9 cellular contexts compared by ENCODE assay signal in the genomic region with DNA sequence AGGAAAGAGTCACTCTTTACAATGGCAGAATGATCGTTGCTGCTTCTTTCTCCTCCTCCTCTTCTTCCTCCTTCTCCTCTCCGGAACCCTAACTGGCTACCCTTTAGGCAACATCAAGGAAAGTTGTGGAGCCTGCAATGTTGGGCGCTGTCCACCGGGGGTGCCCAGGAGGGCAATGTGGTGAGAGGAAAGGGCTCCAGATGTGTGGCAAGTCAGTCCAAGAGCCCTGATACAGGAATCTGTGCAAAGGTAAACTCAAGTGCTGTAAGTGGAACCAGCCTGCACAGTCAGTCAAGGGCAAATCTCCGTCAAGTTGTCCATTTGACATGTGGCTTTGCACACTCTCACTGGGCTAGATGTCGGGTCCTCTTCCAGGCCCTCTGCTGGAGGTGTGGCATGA. TPM values are rescaled to one million over a fixed set of nuclear protein-coding genes. Genes with fewer than 3 reads are reported as not detected.
A peak's percentile ranks its signal among the peaks of the same experiment; 100 is the strongest.
DNase-seq lines count a peak whose midpoint lies in the region; ATAC-seq, FAIRE-seq and TF ChIP-seq lines count a peak whose summit lies in the region.
"Had no signal": no experiment of that assay in that cellular context is flagged by ENCODE, and none has a peak within 500 bp of the region (broad histone marks: within the 10 kb centered on the region; RNA-seq: fewer than 3 reads in every experiment).

No MANE protein-coding gene starts in this region.

- peaks cover 50% of the 10 kb centered on the region for H3K27me3 ChIP-seq in IMR-90 (ENCODE audit: control insufficient read depth, insufficient read depth, low read length)
- peaks cover 20% of the 10 kb centered on the region for H3K27me3 ChIP-seq in bronchial epithelial cell (ENCODE audit: control insufficient read depth, insufficient read depth, low read length)

- peak; percentile 31 for TF ChIP-seq CTCF in IMR-90 (conservative IDR thresholded peaks at IDR 0.05; ENCODE audit: low read depth, low read length)
- TF ChIP-seq CTCF in bronchial epithelial cell (IDR thresholded peaks at IDR 0.05; ENCODE audit: insufficient read depth, low read length, severe bottlenecking): peak; percentile 17
- TF ChIP-seq CTCF in progenitor cell of endocrine pancreas (IDR thresholded peaks at IDR 0.05; ENCODE audit: unreplicated experiment): peak; percentile 42

- dilution Hi-C loops in IMR-90 (cut with HindIII; ENCODE audit: low sequenced_read_pairs, unreplicated experiment): no loop called here

- H3K4me2 ChIP-seq in IMR-90 (ENCODE audit: low read depth, low read length): no peak overlapping the region

- H2AK9ac ChIP-seq in IMR-90 (replicated peaks; ENCODE audit: low read depth, low read length, poor library complexity): no peak overlapping the region

- H3K4me1 ChIP-seq in IMR-90 (ENCODE audit: control insufficient read depth, insufficient read depth, low read length): peaks cover 2% of the 10 kb centered on the region; the same call in 1 of the 2 replicates

- no peaks in the 10 kb centered on the region for H3K79me1 ChIP-seq in IMR-90 (ENCODE audit: low read depth in 1 of 2, low read length in 2 of 2)

- H3K4me3 ChIP-seq in IMR-90 (ENCODE audit: insufficient read depth, low read depth, low read length) (no peak overlapping the region), bronchial epithelial cell (ENCODE audit: low read depth, low read length) (no peak overlapping the region)

- H3K23ac ChIP-seq in IMR-90 (ENCODE audit: low read depth, low read length): no peak overlapping the region

- H3K14ac ChIP-seq in IMR-90 (replicated peaks; ENCODE audit: low read depth, low read length): no peak overlapping the region

- H3K27me3 Mint-ChIP-seq in progenitor cell of endocrine pancreas: peaks cover 6% of the 10 kb centered on the region

- no peaks in the 10 kb centered on the region for H3K9me1 ChIP-seq in IMR-90 (ENCODE audit: insufficient read depth, low read length)

- H4K8ac ChIP-seq in IMR-90 (ENCODE audit: low read depth in 2 of 2, low read length in 2 of 2): no peak overlapping the region

- DNase-seq in NCI-H2227 (lab: John Stamatoyannopoulos, UW; ENCODE audit: unreplicated experiment) (peak; percentile 43), NCI-H2227 treated with DMSO at 0.1 percent for 48 hours (lab: John Stamatoyannopoulos, UW) (no peak), IMR-90 (no peak), bronchial epithelial cell (ENCODE audit: low read depth) (no peak), progenitor cell of endocrine pancreas (ENCODE audit: low spot score, unreplicated experiment) (no peak), NCI-H1694 treated with DMSO at 0.1 percent for 48 hours (lab: John Stamatoyannopoulos, UW) (no peak), NK-92 (lab: John Stamatoyannopoulos, UW; ENCODE audit: unreplicated experiment) (no peak)
- no peak for DNase-seq in stimulated activated effector memory CD8-positive, alpha-beta T cell treated with anti-CD3 and anti-CD28 coated beads, Interleukin-12 subunit alpha, Interleukin-12 subunit beta, amount 100 ng/mL, for 72 hours (ENCODE audit: low spot score in 2 of 2)
- DNase-seq: retina had no signal

- no peak overlapping the region for H4K91ac ChIP-seq in IMR-90 (ENCODE audit: insufficient read depth, low read depth, low read length)

- POLR2A ChIA-PET in IMR-90 (lab: Charles Lee; ENCODE audit: unreplicated experiment): no interaction called here

- no peaks in the 10 kb centered on the region for H3K36me3 ChIP-seq in IMR-90 (ENCODE audit: control insufficient read depth, insufficient read depth, low read length)
- no peaks in the 10 kb centered on the region for H3K36me3 ChIP-seq in bronchial epithelial cell (ENCODE audit: control insufficient read depth, insufficient read depth, low read length)

- H2BK120ac ChIP-seq in IMR-90 (ENCODE audit: low read depth, low read length): no peak overlapping the region

- no peak for TF ChIP-seq POLR2A in IMR-90 (IDR thresholded peaks at IDR 0.05; ENCODE audit: low read depth, low read length)

- no peak overlapping the region for H3K9ac ChIP-seq in IMR-90 (ENCODE audit: low read depth, low read length)

- peaks cover 16% of the 10 kb centered on the region for H3K36me3 Mint-ChIP-seq in progenitor cell of endocrine pancreas (ENCODE audit: insufficient read depth)
- H3K36me3 Mint-ChIP-seq in stimulated activated effector memory CD8-positive, alpha-beta T cell treated with anti-CD3 and anti-CD28 coated beads, Interleukin-12 subunit alpha, Interleukin-12 subunit beta, amount 100 ng/mL, for 72 hours: no peaks in the 10 kb centered on the region

- in situ Hi-C loops in IMR-90 (cut with MboI; ENCODE audit: low sequenced_read_pairs): loop anchor here (5.0 kb wide), 1 partner anchor 107 kb away; no protein-coding TSS in a partner anchor

- H3K4me1 Mint-ChIP-seq in progenitor cell of endocrine pancreas (ENCODE audit: low read depth): peaks cover 17% of the 10 kb centered on the region
- peaks cover 38% of the 10 kb centered on the region for H3K4me1 Mint-ChIP-seq in stimulated activated effector memory CD8-positive, alpha-beta T cell treated with anti-CD3 and anti-CD28 coated beads, Interleukin-12 subunit alpha, Interleukin-12 subunit beta, amount 100 ng/mL, for 72 hours

- H3K27ac ChIP-seq in IMR-90 (ENCODE audit: insufficient read depth, low read length): no peak overlapping the region

- CTCF ChIA-PET in IMR-90 (lab: Yijun Ruan, JAX): no interaction called here

- no peaks in the 10 kb centered on the region for H4K20me1 ChIP-seq in IMR-90 (ENCODE audit: insufficient read depth, low read length)

- no peak overlapping the region for H3K4ac ChIP-seq in IMR-90 (ENCODE audit: low read depth, low read length)

- no peak overlapping the region for H2BK5ac ChIP-seq in IMR-90 (ENCODE audit: low read depth, low read length, poor library complexity, severe bottlenecking)

- no peak overlapping the region for H3K27ac Mint-ChIP-seq in progenitor cell of endocrine pancreas
- H3K27ac Mint-ChIP-seq in stimulated activated effector memory CD8-positive, alpha-beta T cell treated with anti-CD3 and anti-CD28 coated beads, Interleukin-12 subunit alpha, Interleukin-12 subunit beta, amount 100 ng/mL, for 72 hours: no peak overlapping the region

- peaks cover 30% of the 10 kb centered on the region for H3K9me3 Mint-ChIP-seq in progenitor cell of endocrine pancreas (ENCODE audit: low read depth)
- no peaks in the 10 kb centered on the region for H3K9me3 Mint-ChIP-seq in stimulated activated effector memory CD8-positive, alpha-beta T cell treated with anti-CD3 and anti-CD28 coated beads, Interleukin-12 subunit alpha, Interleukin-12 subunit beta, amount 100 ng/mL, for 72 hours

- H2AK5ac ChIP-seq in IMR-90 (ENCODE audit: low read depth, low read length): no peak overlapping the region

- BruUV-seq in IMR-90 (replicated peaks; lab: Mats Ljungman, UMichigan): TSS peak; percentile 43

- 80% methylated on average over 1 of the region's 6 CpGs; no CpG with 5 or more reads in 1 of the 2 experiments for WGBS in IMR-90 (ENCODE audit: extremely low coverage in 2 of 2, insufficient read length in 1 of 2), 2 experiments

- no peak overlapping the region for H4K5ac ChIP-seq in IMR-90 (ENCODE audit: low read depth, low read length)

- intact Hi-C loops in IMR-90 (cut with micrococcal nuclease): no loop called here

- no peak for ATAC-seq in IMR-90 (ENCODE audit: low read depth)
- no peak for ATAC-seq in stimulated activated effector memory CD8-positive, alpha-beta T cell treated with anti-CD3 and anti-CD28 coated beads, Interleukin-12 subunit alpha, Interleukin-12 subunit beta, amount 100 ng/mL, for 72 hours

- no peak overlapping the region for H3K56ac ChIP-seq in IMR-90 (ENCODE audit: extremely low read depth, insufficient read depth, low read length)

- peaks cover 4% of the 10 kb centered on the region; the same call in 1 of the 2 replicates for H3K9me3 ChIP-seq in IMR-90 (ENCODE audit: control insufficient read depth, insufficient read depth, low read length)

- H3K18ac ChIP-seq in IMR-90 (ENCODE audit: low read depth, low read length): no peak overlapping the region

- H2BK20ac ChIP-seq in IMR-90 (ENCODE audit: low read depth, low read length): no peak overlapping the region

- peak overlapping the region; percentile 24 for H3K4me3 Mint-ChIP-seq in progenitor cell of endocrine pancreas (ENCODE audit: low read depth)
- no peak overlapping the region for H3K4me3 Mint-ChIP-seq in stimulated activated effector memory CD8-positive, alpha-beta T cell treated with anti-CD3 and anti-CD28 coated beads, Interleukin-12 subunit alpha, Interleukin-12 subunit beta, amount 100 ng/mL, for 72 hours

- 0 out of 2 replicates have a peak, but pooled peaks have one; percentile 17 for TF ChIP-seq RAD21 in IMR-90 (IDR thresholded peaks at IDR 0.05; ENCODE audit: low read length)

- FAIRE-seq in bronchial epithelial cell (lab: Jason Lieb, UNC): peak; percentile 75

- no peak overlapping the region for H2BK15ac ChIP-seq in IMR-90 (ENCODE audit: low read depth, low read length)

- no peak overlapping the region for H2AFZ ChIP-seq in IMR-90 (replicated peaks; ENCODE audit: low read length, poor library complexity)

TF ChIP-seq in IMR-90, 13 proteins besides CTCF, POLR2A, EP300 and RAD21 (continues in another document):
- TF ChIP-seq BHLHE40 (IDR thresholded peaks at IDR 0.05; ENCODE audit: low read depth, low read length) (no peak), CEBPB (IDR thresholded peaks at IDR 0.05; ENCODE audit: low read depth, low read length) (no peak), RCOR1 (IDR thresholded peaks at IDR 0.05; ENCODE audit: insufficient replicate concordance, low read length) (no peak), CHD1 (IDR thresholded peaks at IDR 0.05; ENCODE audit: low read depth, low read length) (no peak), MAFK (IDR thresholded peaks at IDR 0.05; ENCODE audit: low read depth, low read length) (no peak)
- TF ChIP-seq, protein P1, sequence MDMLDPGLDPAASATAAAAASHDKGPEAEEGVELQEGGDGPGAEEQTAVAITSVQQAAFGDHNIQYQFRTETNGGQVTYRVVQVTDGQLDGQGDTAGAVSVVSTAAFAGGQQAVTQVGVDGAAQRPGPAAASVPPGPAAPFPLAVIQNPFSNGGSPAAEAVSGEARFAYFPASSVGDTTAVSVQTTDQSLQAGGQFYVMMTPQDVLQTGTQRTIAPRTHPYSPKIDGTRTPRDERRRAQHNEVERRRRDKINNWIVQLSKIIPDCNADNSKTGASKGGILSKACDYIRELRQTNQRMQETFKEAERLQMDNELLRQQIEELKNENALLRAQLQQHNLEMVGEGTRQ (IDR thresholded peaks at IDR 0.05; ENCODE audit: low read depth, low read length): no peak

RNA-seq across cellular contexts. Expression of gene RTL5, which starts 2.8 kb away (rescaled TPM):
- total RNA-seq in IMR-90 (2012; rRNA removed) (0.56 and 0.90 TPM in 2 replicates), bronchial epithelial cell (not detected in 2 replicates), progenitor cell of endocrine pancreas (19.4 and 21.1 TPM in 2 replicates)
- 1.9 and 2.5 TPM in 2 replicates for polyA plus RNA-seq in IMR-90 (2012; rRNA removed)
- polyA plus RNA-seq in IMR-90 (2012; cell fraction: cytosol; rRNA removed): 1.2 and 1.6 TPM in 2 replicates
- 4.5 and 6.5 TPM in 2 replicates for polyA plus RNA-seq in IMR-90 (2012; cell fraction: nucleus; rRNA removed; ENCODE audit: low replicate concordance)

RNA-seq across cellular contexts. Expression of gene PIN4, which starts 52.7 kb away (rescaled TPM):
- total RNA-seq in IMR-90 (2012; rRNA removed) (2.2 and 6.1 TPM in 2 replicates), bronchial epithelial cell (10.3 and 13.1 TPM in 2 replicates), progenitor cell of endocrine pancreas (19.0 and 22.5 TPM in 2 replicates)
- 18.2 and 20.9 TPM in 2 replicates for polyA plus RNA-seq in IMR-90 (2012; rRNA removed)
- 1.7 and 2.7 TPM in 2 replicates for polyA plus RNA-seq in IMR-90 (2012; cell fraction: cytosol; rRNA removed)
- 0.45 and 4.8 TPM in 2 replicates for polyA plus RNA-seq in IMR-90 (2012; cell fraction: nucleus; rRNA removed; ENCODE audit: low replicate concordance)

Comparison
In these comparisons a context has a peak if more than half of its experiments do, and no peak if none do; other contexts are left out.
1. RNA of gene RTL5, which starts 2.8 kb away (total RNA-seq): 19.4 to 21.1 TPM in progenitor cell of endocrine pancreas; 0.56 to 0.90 TPM in IMR-90 and not detected in bronchial epithelial cell; every median in the first group is over 10 times any median in the second.
2. Peak in every context shown above with its lines, with median percentiles within 50 percentile points of each other: CTCF ChIP-seq.